ENCODE assay signal across 8 cellular contexts in the genomic region with DNA sequence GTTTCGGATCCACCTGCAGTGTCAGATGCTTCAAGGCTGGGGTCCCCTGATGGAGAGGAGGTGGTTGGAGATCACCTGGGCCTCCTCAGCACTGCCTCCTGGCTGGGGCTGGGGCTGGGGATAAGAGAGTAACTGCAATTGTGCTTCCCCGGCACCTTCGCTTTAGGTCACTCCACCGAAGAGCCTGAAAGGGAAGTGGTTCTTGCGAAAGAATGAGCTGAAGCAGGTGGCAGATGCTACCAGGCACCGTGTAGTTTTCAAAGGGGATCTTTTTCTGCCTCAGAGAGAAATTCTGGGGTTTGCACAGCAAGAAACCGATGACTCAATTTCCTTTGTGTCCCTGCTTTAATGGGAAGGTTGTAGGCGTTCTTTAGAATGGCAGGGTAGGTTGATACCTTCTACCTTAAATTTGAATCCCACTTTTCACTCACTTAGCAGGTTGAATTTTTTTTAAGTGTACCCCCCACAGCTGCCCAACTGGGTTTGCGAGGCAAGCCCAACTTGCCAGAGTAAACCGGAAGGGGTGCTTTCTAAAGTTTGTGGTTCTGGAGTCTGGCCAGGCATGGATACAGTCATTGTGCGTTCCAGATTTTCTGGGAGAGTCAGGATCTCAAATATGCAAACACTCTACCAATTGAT. TPM values are rescaled to one million over a fixed set of nuclear protein-coding genes. Genes with fewer than 3 reads are reported as not detected.
DNase-seq lines count a peak whose midpoint lies in the region; ATAC-seq and TF ChIP-seq lines count a peak whose summit lies in the region.

No MANE protein-coding gene starts in this region.

- peak; percentile 52 for ATAC-seq in HG03159 (IDR thresholded peaks at IDR 0.05; ENCODE audit: unreplicated experiment)

- no peak for TF ChIP-seq EP300 in ovary (IDR thresholded peaks at IDR 0.05)

- no peak for DNase-seq in AG04449 (ENCODE audit: low read depth, low spot score)
- DNase-seq in SKM-1 (lab: John Stamatoyannopoulos, UW; ENCODE audit: unreplicated experiment), result peak; percentile 83
- DNase-seq in brain microvascular endothelial cell, result peak; percentile 53
- DNase-seq in ovary, result no peak
- DNase-seq in cortex of kidney (lab: John Stamatoyannopoulos, UW), result no peak
- no peak for DNase-seq in ureter (ENCODE audit: low spot score)

- H3K4me3 ChIP-seq in AG04449 (ENCODE audit: low read depth, low read length), result peak overlapping the region; percentile 15; the same call in 1 of the 2 replicates
- H3K4me3 ChIP-seq in brain microvascular endothelial cell (ENCODE audit: low read depth, low read length), result peak overlapping the region; percentile 5
- peak overlapping the region; percentile 5 for H3K4me3 ChIP-seq in ovary

- intact Hi-C loops in ovary (cut with DNase I), result no loop called here

- CTCF ChIA-PET in AG04449 (lab: Yijun Ruan, JAX), result interaction anchor here (1.0 kb wide), 1 partner anchor 241 kb away, joined by 3 read pairs; no protein-coding TSS in a partner anchor

- POLR2A ChIA-PET in AG04449 (lab: Yijun Ruan, JAX), result interaction anchor here (0.8 kb wide), 1 partner anchor 218 kb away, joined by 3 read pairs; no protein-coding TSS in a partner anchor

- no peaks in the 10 kb centered on the region for H3K9me3 ChIP-seq in ovary

- H3K27me3 ChIP-seq in brain microvascular endothelial cell (replicated peaks) (no peaks in the 10 kb centered on the region), ovary (no peaks in the 10 kb centered on the region)

- in situ Hi-C loops in brain microvascular endothelial cell (cut with HindIII; ENCODE audit: low pct_ligation_motif_present, low sequenced_read_pairs), result no loop called here

- peak overlapping the region; percentile 73 for H3K27ac ChIP-seq in brain microvascular endothelial cell
- no peak overlapping the region for H3K27ac ChIP-seq in ovary

- no peaks in the 10 kb centered on the region for H3K4me1 ChIP-seq in ovary (ENCODE audit: insufficient read depth)

- H3K36me3 ChIP-seq in brain microvascular endothelial cell (replicated peaks), result no peaks in the 10 kb centered on the region
- H3K36me3 ChIP-seq in ovary, result no peaks in the 10 kb centered on the region

- TF ChIP-seq POLR2A in GM19099 (IDR thresholded peaks at IDR 0.05; ENCODE audit: extremely low read depth, insufficient read length, low read depth) (peak; percentile 45), ovary (IDR thresholded peaks at IDR 0.05) (no peak)

- no peak for TF ChIP-seq CTCF in AG04449 (IDR thresholded peaks at IDR 0.05; ENCODE audit: insufficient read depth, low read length, missing control alignments)
- no peak for TF ChIP-seq CTCF in brain microvascular endothelial cell (IDR thresholded peaks at IDR 0.05; ENCODE audit: low read depth, low read length, missing control alignments)
- TF ChIP-seq CTCF in ovary (IDR thresholded peaks at IDR 0.05), result no peak

- 58 to 64% (median 62%) methylated on average over 11 of the region's 11 CpGs for WGBS in ovary, 3 donors

RNA-seq across cellular contexts. Expression of gene CD44, which starts 5.3 kb away (rescaled TPM):
- 10 to 100 TPM; 16.5 to 62.1 (median 26.0) TPM for total RNA-seq in ovary
- polyA plus RNA-seq in ovary, result 100 to 1,000 TPM in 1 of 2 donors, 1 to 10 TPM in 1; 8.3 to 330 TPM
- total RNA-seq in ureter, result 348 TPM

Comparison
In these comparisons a context has a peak if more than half of its experiments do, and no peak if none do; other contexts are left out.
1. DNase-seq: peak in SKM-1 (single experiment) and brain microvascular endothelial cell (single experiment); none in AG04449 (single experiment), ovary (0 of 5), cortex of kidney (single experiment) and ureter (single experiment).
2. Peak in every context shown above with its lines, with median percentiles within 50 percentile points of each other: H3K4me3 ChIP-seq.